Comparison of ENCODE assay signal across 17 cellular contexts in genomic region chr20:62697468-62697912, GRCh38. TPM values are rescaled to one million over a fixed set of nuclear protein-coding genes. Genes with fewer than 3 reads are reported as not detected.
A peak's percentile ranks its signal among the peaks of the same experiment; 100 is the strongest.
DNase-seq lines count a peak whose midpoint lies in the region; ATAC-seq and TF ChIP-seq lines count a peak whose summit lies in the region.
"Had no signal": no experiment of that assay in that cellular context is flagged by ENCODE, and none has a peak within 500 bp of the region (broad histone marks: within the 10 kb centered on the region; RNA-seq: fewer than 3 reads in every experiment).

No MANE protein-coding gene starts in this region.

- POLR2A ChIA-PET in A673 (lab: Charles Lee; ENCODE audit: low non-redundant PET), result interaction anchor here (0.6 kb wide), 1 partner anchor 99 kb away, joined by 4 read pairs; the partner anchor contains the start of gene MRGBP
- POLR2A ChIA-PET in HEK293 (lab: Yijun Ruan, JAX), result no interaction called here

- H3K4me1 ChIP-seq in A673 (ENCODE audit: insufficient read depth, low read length, poor library complexity, severe bottlenecking) (peaks cover 25% of the 10 kb centered on the region), HEK293 (ENCODE audit: control insufficient read depth, insufficient read depth, low read length) (peaks cover 2% of the 10 kb centered on the region; the same call in 1 of the 2 replicates)
- H3K4me1 ChIP-seq: foreskin keratinocyte, lower lobe of right lung, right lobe of liver, SJCRH30 had no signal

- DNase-seq in A673 (ENCODE audit: low spot score), result peak; percentile 89
- DNase-seq in anterior cingulate cortex (lab: John Stamatoyannopoulos, UW), result peak in 35 of 58 donors; percentile 8 to 81 (median 47)
- peak; percentile 86 for DNase-seq in medulla oblongata (ENCODE audit: extremely low spot score)
- DNase-seq in coronary artery (ENCODE audit: low spot score), result no peak
- DNase-seq in SKM-1 (lab: John Stamatoyannopoulos, UW; ENCODE audit: unreplicated experiment), result no peak
- no peak for DNase-seq in stimulated activated CD4-positive, alpha-beta T cell treated with anti-CD3 and anti-CD28 coated beads, Interleukin-2, amount 100 ng/mL, for 24 hours
- DNase-seq: activated gamma-delta T cell, amniotic stem cell, foreskin keratinocyte, lower lobe of right lung, naive B cell, NCI-H524, SJCRH30, T-helper 9 cell had no signal

- no peak overlapping the region for H3K4me3 ChIP-seq in A673 (ENCODE audit: low read depth, low read length, poor library complexity, severe bottlenecking)
- no peak overlapping the region for H3K4me3 ChIP-seq in HEK293 (ENCODE audit: low read depth, low read length)
- no peak overlapping the region for H3K4me3 ChIP-seq in coronary artery
- H3K4me3 ChIP-seq: lower lobe of right lung, right lobe of liver, SJCRH30 had no signal

- H3K9me3 ChIP-seq in A673 (ENCODE audit: low read depth, low read length, poor library complexity, severe bottlenecking), result no peaks in the 10 kb centered on the region
- no peaks in the 10 kb centered on the region for H3K9me3 ChIP-seq in HEK293 (ENCODE audit: control insufficient read depth, insufficient read depth, low read depth, low read length)
- H3K9me3 ChIP-seq: lower lobe of right lung, right lobe of liver, SJCRH30 had no signal

- ATAC-seq in GM18907 (IDR thresholded peaks at IDR 0.05; ENCODE audit: unreplicated experiment), result no peak
- ATAC-seq: foreskin keratinocyte, lower lobe of right lung had no signal

- H3K27ac ChIP-seq in A673 (ENCODE audit: low read depth, low read length, poor library complexity, severe bottlenecking), result peak overlapping the region; percentile 41
- H3K27ac ChIP-seq in HEK293 (ENCODE audit: extremely low read depth, low read depth, low read length), result no peak overlapping the region
- no peak overlapping the region for H3K27ac ChIP-seq in coronary artery
- H3K27ac ChIP-seq: foreskin keratinocyte, lower lobe of right lung, right lobe of liver, SJCRH30 had no signal

- no TSS peak for BruUV-seq in A673 (replicated peaks; lab: Mats Ljungman, UMichigan)

- H3K36me3 ChIP-seq in A673 (ENCODE audit: insufficient read depth, low read length, poor library complexity, severe bottlenecking), result no peaks in the 10 kb centered on the region
- no peaks in the 10 kb centered on the region for H3K36me3 ChIP-seq in HEK293 (ENCODE audit: control insufficient read depth in 2 of 2, insufficient read depth in 1 of 2, low read length in 2 of 2)
- H3K36me3 ChIP-seq: lower lobe of right lung, right lobe of liver, SJCRH30 had no signal

- H3K27me3 ChIP-seq in A673 (replicated peaks; ENCODE audit: insufficient read depth, low read depth, low read length, poor library complexity), result no peaks in the 10 kb centered on the region
- H3K27me3 ChIP-seq: right lobe of liver had no signal

- intact Hi-C loops in A673 (cut with micrococcal nuclease; ENCODE audit: unreplicated experiment), result no loop called here

- CTCF ChIA-PET in A673 (lab: Charles Lee), result interaction anchor here (1.2 kb wide), 1 partner anchor 30 kb away, joined by 5 read pairs; no protein-coding TSS in a partner anchor
- CTCF ChIA-PET in HEK293 (lab: Yijun Ruan, JAX), result interaction anchor here (1.2 kb wide), 1 partner anchor 9 kb away, joined by 4 read pairs; no protein-coding TSS in a partner anchor

- TF ChIP-seq CTCF in A673 (conservative IDR thresholded peaks at IDR 0.05; ENCODE audit: low read depth, low read length) (no peak), HEK293 (tag by site-specific recombination; IDR thresholded peaks at IDR 0.05) (no peak), coronary artery (IDR thresholded peaks at IDR 0.05) (no peak)

TF ChIP-seq in HEK293, 187 proteins besides CTCF, POLR2A, EP300 and RAD21:
- TF ChIP-seq ZIC2 (tag by site-specific recombination; IDR thresholded peaks at IDR 0.05) (peak; percentile 87), GLIS1 (tag by site-specific recombination; IDR thresholded peaks at IDR 0.05) (peak; percentile 88), ZNF274 (IDR thresholded peaks at IDR 0.05; ENCODE audit: low read length) (no peak), ZNF274 (tag by site-specific recombination; IDR thresholded peaks at IDR 0.05; ENCODE audit: borderline replicate concordance) (no peak), ZNF423 (tag by site-specific recombination; IDR thresholded peaks at IDR 0.05) (peak; percentile 57)

RNA-seq across cellular contexts. Expression of gene NTSR1, which starts 11.1 kb away (rescaled TPM):
- 8.7 and 15.9 TPM in 2 replicates for total RNA-seq in A673 (2021)
- total RNA-seq: lower lobe of right lung had no signal

RNA-seq across cellular contexts. Expression of gene SLCO4A1, which starts 55.2 kb away (rescaled TPM):
- total RNA-seq in A673 (2021), result 44.5 and 48.8 TPM in 2 replicates

Comparison
In these comparisons a context has a peak if more than half of its experiments do, and no peak if none do; other contexts are left out.
1. DNase-seq: peak in A673 (single experiment), anterior cingulate cortex (35 of 58) and medulla oblongata (single experiment); none in coronary artery (single experiment), SKM-1 (single experiment) and stimulated activated CD4-positive, alpha-beta T cell treated with anti-CD3 and anti-CD28 coated beads, Interleukin-2, amount 100 ng/mL, for 24 hours (0 of 2).